ENCODE assay signal across 8 cellular contexts in genomic region chr1:226308723-226309397, GRCh38. TPM values are rescaled to one million over a fixed set of nuclear protein-coding genes. Genes with fewer than 3 reads are reported as not detected.
DNase-seq lines count a peak whose midpoint lies in the region; ATAC-seq and TF ChIP-seq lines count a peak whose summit lies in the region.

Gene LIN9 (minus strand): TSS chr1:226309164. CDS start chr1:226309139, 25 bp downstream.

- no peak for TF ChIP-seq CTCF in GM12875 (IDR thresholded peaks at IDR 0.05; ENCODE audit: borderline replicate concordance, insufficient read depth, low read depth, low read length)
- TF ChIP-seq CTCF in heart left ventricle (IDR thresholded peaks at IDR 0.05): peak in 3 of 12 donors; percentile 8 to 27 (median 23)
- peak in 1 of 5 experiments; percentile 4 for TF ChIP-seq CTCF in transverse colon (IDR thresholded peaks at IDR 0.05)

- peak; percentile 77 for ATAC-seq in HG02678 (IDR thresholded peaks at IDR 0.05; ENCODE audit: unreplicated experiment)
- peak; percentile 65 to 90 (median 82) for ATAC-seq in heart left ventricle

- H3K27me3 ChIP-seq in heart left ventricle (no peaks in the 10 kb centered on the region), transverse colon (no peaks in the 10 kb centered on the region)

- TF ChIP-seq POLR2A in heart left ventricle (IDR thresholded peaks at IDR 0.05) (peak in 1 of 2 donors; percentile 33), transverse colon (IDR thresholded peaks at IDR 0.05) (peak; percentile 27)

- H3K36me3 ChIP-seq in heart left ventricle (no peaks in the 10 kb centered on the region), transverse colon (no peaks in the 10 kb centered on the region)

- TF ChIP-seq EP300 in transverse colon (IDR thresholded peaks at IDR 0.05; ENCODE audit: low read depth): no peak

- H3K4me1 ChIP-seq in heart left ventricle (peaks cover 0 to 35% (median 12%) of the 10 kb centered on the region in 12 donors), transverse colon (peaks cover 0 to 33% (median 17%) of the 10 kb centered on the region in 4 donors)

- peak within 1 kb of the TSS; percentile 100 for H3K4me3 ChIP-seq in GM12875 (ENCODE audit: low read depth, low read length)
- H3K4me3 ChIP-seq in heart left ventricle: peak within 1 kb of the TSS; percentile 74 to 100 (median 96)
- H3K4me3 ChIP-seq in transverse colon: peak within 1 kb of the TSS; percentile 94 to 99 (median 97)

- in situ Hi-C loops in transverse colon (cut with MboI; ENCODE audit: low pct_ligation_motif_present in 1 of 4, low pct_unique_long_range_greater_than_20kb in 1 of 4, low sequenced_read_pairs in 3 of 4): no loop called here

- H3K9me3 ChIP-seq in heart left ventricle (no peaks in the 10 kb centered on the region), transverse colon (no peaks in the 10 kb centered on the region)

- 0% methylated on average over 17 to 77 of the region's 77 CpGs for WGBS in heart left ventricle, 4 donors
- WGBS in transverse colon (ENCODE audit: low coverage in 1 of 2), 2 donors: 0% methylated on average over 22 of the region's 77 CpGs; no CpG with 5 or more reads in 1 of the 2 donors

- H3K27ac ChIP-seq in heart left ventricle (peak within 1 kb of the TSS; percentile 78 to 98 (median 90)), transverse colon (peak within 1 kb of the TSS; percentile 78 to 91 (median 86))

- intact Hi-C loops in heart left ventricle (cut with DNase I) (loop anchor here in 1 of 10 donors (5.0 kb wide), 1 partner anchor 98 kb away; the partner anchor contains the start of gene PARP1), transverse colon (cut with DNase I; ENCODE audit: low total_unique reads) (no loop called here)

- peak; percentile 72 for DNase-seq in NCI-H1105 treated with DMSO at 0.1 percent for 48 hours (lab: John Stamatoyannopoulos, UW)
- DNase-seq in SW 1271 (lab: John Stamatoyannopoulos, UW): peak; percentile 20 to 67
- DNase-seq in activated naive CD8-positive, alpha-beta T cell treated with anti-CD3 and anti-CD28 coated beads, Interleukin-2, amount 50 U/mL, for 16 hours (ENCODE audit: low read depth, low spot score): peak; percentile 83
- peak; percentile 90 to 94 (median 93) for DNase-seq in heart left ventricle
- DNase-seq in pons (ENCODE audit: low spot score): peak; percentile 61
- peak; percentile 94 for DNase-seq in transverse colon

RNA-seq across cellular contexts. Expression of gene LIN9, which starts in this region (rescaled TPM):
- total RNA-seq in heart left ventricle (10 to 100 TPM; 10.9 to 21.0 (median 18.0) TPM), transverse colon (1 to 10 TPM in 2 of 4 donors, under 1 TPM in 1, not detected in 1; 1.00 to 3.2 (median 2.3) TPM)
- 10 to 100 TPM; 11.1 to 11.7 TPM for polyA plus RNA-seq in heart left ventricle

Comparison
In these comparisons a context has a peak if more than half of its experiments do, and no peak if none do; other contexts are left out.
1. Peak in every context shown above with its lines: DNase-seq, ATAC-seq, H3K4me3 ChIP-seq and H3K27ac ChIP-seq.
2. DNase-seq: peak in every context shown above with its lines; median percentile 94 in transverse colon; 93 in heart left ventricle; 83 in activated naive CD8-positive, alpha-beta T cell treated with anti-CD3 and anti-CD28 coated beads, Interleukin-2, amount 50 U/mL, for 16 hours; 72 in NCI-H1105 treated with DMSO at 0.1 percent for 48 hours; 61 in pons; 44 in SW 1271.